ENCODE assay signal across 21 cellular contexts in genomic region chr6:160419488-160419887, GRCh38.
"Had no signal": no experiment of that assay in that cellular context is flagged by ENCODE, and none has a peak within 500 bp of the region (broad histone marks: within the 10 kb centered on the region; RNA-seq: fewer than 3 reads in every experiment).

No MANE protein-coding gene starts in this region.

- DNase-seq: effector CD8-positive, alpha-beta T cell; endodermal cell; gastrocnemius medialis; head of caudate nucleus; kidney; mesenchymal stem cell; midbrain; naive thymus-derived CD4-positive, alpha-beta T cell; ovary; posterior cingulate gyrus; psoas muscle; right cardiac atrium; sigmoid colon; stimulated activated CD4-positive, alpha-beta T cell treated with anti-CD3 and anti-CD28 coated beads, Interleukin-2, amount 100 ng/mL, for 24 hours; stimulated activated CD4-positive, alpha-beta T cell treated with anti-CD3 and anti-CD28 coated beads, Interleukin-4, amount 100 ng/mL, for 24 hours; stimulated activated naive CD4-positive, alpha-beta T cell treated with Interleukin-2 at 50 U/mL for 16 hours; stomach; thyroid gland; trophoblast cell had no signal

- H3K27ac ChIP-seq: esophagus muscularis mucosa, gastrocnemius medialis, neural progenitor cell, psoas muscle, stomach, thyroid gland had no signal

- H3K27me3 ChIP-seq: esophagus muscularis mucosa, gastrocnemius medialis, neural progenitor cell, ovary, sigmoid colon, stomach, thyroid gland had no signal

- H3K4me3 ChIP-seq: esophagus muscularis mucosa, gastrocnemius medialis, neural progenitor cell, ovary, psoas muscle, sigmoid colon, stomach, thyroid gland had no signal
